Comparison of ENCODE assay signal across 1 cellular context in genomic region chr20:54208492-54209044, GRCh38.
TF ChIP-seq lines count a peak whose summit lies in the region.

No MANE protein-coding gene starts in this region.

TF ChIP-seq in HepG2, 621 proteins besides CTCF, POLR2A, EP300 and RAD21 (continued from another document and continues in another):
- no peak for TF ChIP-seq CEBPZ (IDR thresholded peaks at IDR 0.05; ENCODE audit: low read length)
- no peak for TF ChIP-seq ZFP91 (CRISPR knock-in tag; IDR thresholded peaks at IDR 0.05; ENCODE audit: borderline replicate concordance)
- no peak for TF ChIP-seq AFF4 (CRISPR knock-in tag; IDR thresholded peaks at IDR 0.05)
- TF ChIP-seq EEA1 (CRISPR knock-in tag; IDR thresholded peaks at IDR 0.05; ENCODE audit: borderline replicate concordance) = peak; percentile 22; the same call in 1 of the 2 replicates
- TF ChIP-seq MLLT10 (CRISPR knock-in tag; IDR thresholded peaks at IDR 0.05) = peak; percentile 85; the same call in 1 of the 2 replicates
- TF ChIP-seq ZNF383 (CRISPR knock-in tag; IDR thresholded peaks at IDR 0.05; ENCODE audit: borderline replicate concordance) = no peak
- peak; percentile 92; the same call in 1 of the 2 replicates for TF ChIP-seq DZIP1 (CRISPR knock-in tag; IDR thresholded peaks at IDR 0.05)
- TF ChIP-seq ZBTB38 (CRISPR knock-in tag; IDR thresholded peaks at IDR 0.05) = no peak
- no peak for TF ChIP-seq MBNL3 (CRISPR knock-in tag; conservative IDR thresholded peaks at IDR 0.05)
- TF ChIP-seq FOSL2 (CRISPR knock-in tag; IDR thresholded peaks at IDR 0.05) = peak; percentile 19; the same call in 1 of the 2 replicates
- TF ChIP-seq ZNF839 (CRISPR knock-in tag; IDR thresholded peaks at IDR 0.05; ENCODE audit: borderline replicate concordance) = no peak
- 0 out of 2 replicates have a peak, but pooled peaks have one; percentile 5 for TF ChIP-seq ZNF501 (CRISPR knock-in tag; IDR thresholded peaks at IDR 0.05)
- TF ChIP-seq ZNF547 (CRISPR knock-in tag; IDR thresholded peaks at IDR 0.05) = no peak
- TF ChIP-seq ZBTB43 (CRISPR knock-in tag; conservative IDR thresholded peaks at IDR 0.05) = 0 out of 2 replicates have a peak, but pooled peaks have one; percentile 1
- no peak for TF ChIP-seq MXD4 (CRISPR knock-in tag; IDR thresholded peaks at IDR 0.05)
- no peak for TF ChIP-seq EED (CRISPR knock-in tag; IDR thresholded peaks at IDR 0.05)
- no peak for TF ChIP-seq KDM4B (CRISPR knock-in tag; IDR thresholded peaks at IDR 0.05)
- peak; percentile 12; the same call in 1 of the 2 replicates for TF ChIP-seq SMAD1 (CRISPR knock-in tag; IDR thresholded peaks at IDR 0.05; ENCODE audit: borderline replicate concordance, low read depth)
- TF ChIP-seq THAP11 (CRISPR knock-in tag; IDR thresholded peaks at IDR 0.05) = no peak
- TF ChIP-seq TEAD2 (CRISPR knock-in tag; IDR thresholded peaks at IDR 0.05) = 0 out of 2 replicates have a peak, but pooled peaks have one; percentile 39
- TF ChIP-seq ZNF557 (CRISPR knock-in tag; IDR thresholded peaks at IDR 0.05) = no peak
- TF ChIP-seq PHB2 (IDR thresholded peaks at IDR 0.05; ENCODE audit: partially characterized antibody) = no peak
- peak; percentile 6; the same call in 1 of the 2 replicates for TF ChIP-seq ZNF607 (CRISPR knock-in tag; IDR thresholded peaks at IDR 0.05; ENCODE audit: borderline replicate concordance)
- TF ChIP-seq DMAP1 (CRISPR knock-in tag; IDR thresholded peaks at IDR 0.05) = no peak; the same call in 1 of the 2 replicates
- 0 out of 2 replicates have a peak, but pooled peaks have one; percentile 35 for TF ChIP-seq ZNF740 (CRISPR knock-in tag; IDR thresholded peaks at IDR 0.05)
- peak; percentile 4; the same call in 1 of the 2 replicates for TF ChIP-seq PBX3 (CRISPR knock-in tag; IDR thresholded peaks at IDR 0.05; ENCODE audit: borderline replicate concordance)
- peak; percentile 65; the same call in 1 of the 2 replicates for TF ChIP-seq ARID2 (CRISPR knock-in tag; IDR thresholded peaks at IDR 0.05; ENCODE audit: borderline replicate concordance)
- no peak for TF ChIP-seq ISL2 (CRISPR knock-in tag; IDR thresholded peaks at IDR 0.05)
- TF ChIP-seq HOXA7 (CRISPR knock-in tag; IDR thresholded peaks at IDR 0.05) = no peak
- TF ChIP-seq SMC3 (IDR thresholded peaks at IDR 0.05; ENCODE audit: low read length) = no peak
- TF ChIP-seq HNRNPK (IDR thresholded peaks at IDR 0.05; ENCODE audit: low read depth, low read length, poor library complexity, severe bottlenecking) = no peak
- no peak for TF ChIP-seq EHMT2 (IDR thresholded peaks at IDR 0.05; ENCODE audit: borderline replicate concordance, low read depth, low read length)
- no peak; the same call in 1 of the 2 replicates for TF ChIP-seq ZNF879 (CRISPR knock-in tag; IDR thresholded peaks at IDR 0.05)
- 0 out of 2 replicates have a peak, but pooled peaks have one; percentile 44 for TF ChIP-seq SIX1 (CRISPR knock-in tag; IDR thresholded peaks at IDR 0.05; ENCODE audit: borderline replicate concordance)
- 0 out of 2 replicates have a peak, but pooled peaks have one; percentile 18 for TF ChIP-seq CHCHD3 (CRISPR knock-in tag; IDR thresholded peaks at IDR 0.05)
- no peak for TF ChIP-seq ZNF780A (CRISPR knock-in tag; IDR thresholded peaks at IDR 0.05)
- TF ChIP-seq ZNF713 (CRISPR knock-in tag; IDR thresholded peaks at IDR 0.05) = no peak
- TF ChIP-seq STAG1 (CRISPR knock-in tag; IDR thresholded peaks at IDR 0.05) = peak; percentile 5; the same call in 1 of the 2 replicates
- TF ChIP-seq RNF219 (CRISPR knock-in tag; IDR thresholded peaks at IDR 0.05) = no peak
- no peak for TF ChIP-seq SIX4 (CRISPR knock-in tag; IDR thresholded peaks at IDR 0.05)
- TF ChIP-seq DRAP1 (CRISPR knock-in tag; IDR thresholded peaks at IDR 0.05) = no peak
- TF ChIP-seq TCF7L2 (IDR thresholded peaks at IDR 0.05; ENCODE audit: low read depth, low read length) = no peak
- TF ChIP-seq BCL3 (CRISPR knock-in tag; IDR thresholded peaks at IDR 0.05) = 0 out of 2 replicates have a peak, but pooled peaks have one; percentile 15
- peak; percentile 61; the same call in 1 of the 2 replicates for TF ChIP-seq ZNF124 (CRISPR knock-in tag; IDR thresholded peaks at IDR 0.05)
- no peak for TF ChIP-seq IRF2 (CRISPR knock-in tag; IDR thresholded peaks at IDR 0.05)
- TF ChIP-seq MED1 (CRISPR knock-in tag; IDR thresholded peaks at IDR 0.05) = no peak
- no peak for TF ChIP-seq ZSCAN30 (CRISPR knock-in tag; IDR thresholded peaks at IDR 0.05)
